In the genomic region with DNA sequence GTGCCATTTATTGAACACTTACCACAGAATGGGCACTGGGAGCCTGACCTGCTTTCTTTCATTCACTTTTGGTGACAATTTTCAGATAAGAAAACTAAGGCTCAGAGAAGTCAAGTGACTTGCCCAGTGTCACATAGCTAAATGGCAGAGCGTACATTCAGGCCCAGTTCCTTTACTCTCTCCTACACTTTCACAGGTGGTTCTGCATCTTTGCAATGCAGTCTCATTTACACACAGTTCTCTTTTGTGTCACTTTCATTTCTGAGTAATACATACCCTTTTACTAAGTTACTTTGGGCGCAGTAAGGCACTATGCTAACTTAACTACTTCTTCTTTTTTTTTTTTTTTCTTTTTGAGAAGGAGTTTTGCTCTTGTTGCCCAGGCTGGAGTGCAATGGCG, we compare ENCODE assay signal across 10 cellular contexts. TPM values are rescaled to one million over a fixed set of nuclear protein-coding genes. Genes with fewer than 3 reads are reported as not detected.
A peak's percentile ranks its signal among the peaks of the same experiment; 100 is the strongest.
DNase-seq lines count a peak whose midpoint lies in the region; ATAC-seq, FAIRE-seq and TF ChIP-seq lines count a peak whose summit lies in the region.
"Had no signal": no experiment of that assay in that cellular context is flagged by ENCODE, and none has a peak within 500 bp of the region (broad histone marks: within the 10 kb centered on the region; RNA-seq: fewer than 3 reads in every experiment).

No MANE protein-coding gene starts in this region.

- FAIRE-seq in GM18507 (lab: Jason Lieb, UNC) = peak; percentile 86

- H3K27ac ChIP-seq in OCI-LY7 (ENCODE audit: low read depth, low read length, poor library complexity, severe bottlenecking) = no peak overlapping the region
- H3K27ac ChIP-seq: SK-N-MC had no signal

- H3K9me3 Mint-ChIP-seq in activated naive CD8-positive, alpha-beta T cell treated with anti-CD3 and anti-CD28 coated beads for 36 hours = no peaks in the 10 kb centered on the region

- peaks cover 9% of the 10 kb centered on the region for H3K36me3 Mint-ChIP-seq in activated naive CD8-positive, alpha-beta T cell treated with anti-CD3 and anti-CD28 coated beads for 36 hours

- H3K9me2 ChIP-seq in OCI-LY7 (ENCODE audit: insufficient read depth, low read length) = no peaks in the 10 kb centered on the region

- peaks cover 26% of the 10 kb centered on the region for H3K27me3 Mint-ChIP-seq in activated naive CD8-positive, alpha-beta T cell treated with anti-CD3 and anti-CD28 coated beads for 36 hours

- no peak overlapping the region for H3K4me3 Mint-ChIP-seq in activated naive CD8-positive, alpha-beta T cell treated with anti-CD3 and anti-CD28 coated beads for 36 hours

- peaks cover 6% of the 10 kb centered on the region; the same call in 1 of the 2 replicates for H4K20me1 ChIP-seq in OCI-LY7 (ENCODE audit: insufficient read depth, low read length)

- peaks cover 17% of the 10 kb centered on the region for H3K79me2 ChIP-seq in OCI-LY7 (ENCODE audit: insufficient read depth, low read depth, low read length)

- peaks cover 6% of the 10 kb centered on the region for H3K4me1 ChIP-seq in OCI-LY7 (ENCODE audit: insufficient read depth, low read length, poor library complexity, severe bottlenecking)

- H2AFZ ChIP-seq in OCI-LY7 (ENCODE audit: low read length) = no peak overlapping the region

- POLR2A ChIA-PET in OCI-LY7 (lab: Charles Lee) = interaction anchor here (0.7 kb wide), 2 partner anchors 233 to 518 kb away, joined by 3 to 4 read pairs; no protein-coding TSS in a partner anchor

- H3K9me3 ChIP-seq in OCI-LY7 (ENCODE audit: low read length) = no peaks in the 10 kb centered on the region
- H3K9me3 ChIP-seq: heart right ventricle had no signal

- no peak for TF ChIP-seq CTCF in OCI-LY7 (conservative IDR thresholded peaks at IDR 0.05; ENCODE audit: low read length)

- intact Hi-C loops in OCI-LY7 (cut with micrococcal nuclease; ENCODE audit: unreplicated experiment) = no loop called here
- intact Hi-C loops in left ventricle myocardium superior (cut with micrococcal nuclease) = no loop called here

- H3K27ac Mint-ChIP-seq in activated naive CD8-positive, alpha-beta T cell treated with anti-CD3 and anti-CD28 coated beads for 36 hours = peak overlapping the region; percentile 70

- DNase-seq in GM18507 (ENCODE audit: extremely low spot score, insufficient read length, low read depth) (no peak), epidermal melanocyte (ENCODE audit: insufficient read length, low spot score) (no peak), OCI-LY7 (ENCODE audit: low spot score) (no peak), left ventricle myocardium superior (no peak), NCI-H774 (lab: John Stamatoyannopoulos, UW) (no peak)
- no peak for DNase-seq in activated naive CD8-positive, alpha-beta T cell treated with anti-CD3 and anti-CD28 coated beads for 36 hours
- DNase-seq: heart right ventricle had no signal

- H3K4me1 Mint-ChIP-seq in activated naive CD8-positive, alpha-beta T cell treated with anti-CD3 and anti-CD28 coated beads for 36 hours = peaks cover 49% of the 10 kb centered on the region

- BruUV-seq in OCI-LY7 (replicated peaks; lab: Mats Ljungman, UMichigan) = no TSS peak

- CTCF ChIA-PET in OCI-LY7 (lab: Charles Lee; ENCODE audit: unreplicated experiment) = no interaction called here

- H3K4me3 ChIP-seq in OCI-LY7 (ENCODE audit: low read depth, low read length, poor library complexity, severe bottlenecking) = no peak overlapping the region
- H3K4me3 ChIP-seq: heart right ventricle, SK-N-MC had no signal

- H3K4me2 ChIP-seq in OCI-LY7 (ENCODE audit: low read length) = no peak overlapping the region

- ATAC-seq in GM21423 (IDR thresholded peaks at IDR 0.05; ENCODE audit: unreplicated experiment) (peak; percentile 85), HG03378 (IDR thresholded peaks at IDR 0.05; ENCODE audit: unreplicated experiment) (peak; percentile 98), left ventricle myocardium superior (no peak)

- H3K36me3 ChIP-seq in OCI-LY7 (ENCODE audit: insufficient read depth, low read length) = peaks cover 2% of the 10 kb centered on the region; the same call in 1 of the 2 replicates

RNA-seq across cellular contexts. Expression of gene NFIL3, which starts 8.3 kb away (rescaled TPM):
- total RNA-seq in activated naive CD8-positive, alpha-beta T cell treated with anti-CD3 and anti-CD28 coated beads for 36 hours = 10 to 100 TPM; 23.8 to 25.7 TPM
- total RNA-seq in OCI-LY7 (2014; rRNA removed; shearing (Covaris generic)) = 6.2 and 6.3 TPM in 2 replicates
- total RNA-seq in OCI-LY7 (2022) (11.2 and 11.9 TPM in 2 replicates), left ventricle myocardium superior (19.6 TPM)

RNA-seq across cellular contexts. Expression of gene AUH, which starts 53.6 kb away (rescaled TPM):
- 10 to 100 TPM; 12.4 to 13.2 TPM for total RNA-seq in activated naive CD8-positive, alpha-beta T cell treated with anti-CD3 and anti-CD28 coated beads for 36 hours
- 24.5 and 31.7 TPM in 2 replicates for total RNA-seq in OCI-LY7 (2014; rRNA removed; shearing (Covaris generic))
- 16.7 and 16.9 TPM in 2 replicates for total RNA-seq in OCI-LY7 (2022)
- total RNA-seq in left ventricle myocardium superior = 44.1 TPM
